In the genomic region with DNA sequence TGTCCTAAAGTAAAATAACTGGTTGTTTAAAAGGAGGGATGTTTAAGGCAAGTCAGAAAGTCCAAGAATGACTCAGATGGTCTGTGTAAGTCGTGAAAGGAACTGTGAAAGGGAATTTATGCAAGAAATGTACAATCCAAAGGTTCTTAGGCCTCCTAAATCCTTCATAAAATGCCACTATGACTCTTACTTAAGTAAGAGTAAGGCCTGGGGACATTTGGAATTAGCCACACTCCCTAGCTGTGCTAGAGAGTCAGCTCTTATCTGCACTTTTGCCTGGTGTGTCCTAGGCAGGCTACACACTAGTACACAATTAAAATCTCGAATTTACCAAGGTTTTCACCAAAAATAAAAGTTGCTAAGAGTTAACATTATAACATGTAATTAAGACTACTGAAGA, we compare ENCODE assay signal across 18 cellular contexts.
"Had no signal": no experiment of that assay in that cellular context is flagged by ENCODE, and none has a peak within 500 bp of the region (broad histone marks: within the 10 kb centered on the region; RNA-seq: fewer than 3 reads in every experiment).

No MANE protein-coding gene starts in this region.

- H3K27me3 ChIP-seq: esophagus muscularis mucosa, gastroesophageal sphincter, heart left ventricle, left lung had no signal

- H3K27me3 Mint-ChIP-seq: naive B cell had no signal

- H3K4me1 ChIP-seq: esophagus muscularis mucosa, gastroesophageal sphincter, heart left ventricle, left lung, lower lobe of right lung had no signal

- H3K4me1 Mint-ChIP-seq: mesothelial cell of epicardium, naive B cell had no signal

- H3K36me3 Mint-ChIP-seq: mesothelial cell of epicardium, naive B cell had no signal

- DNase-seq: dermis blood vessel endothelial cell; dorsolateral prefrontal cortex; effector CD4-positive, alpha-beta T cell; effector memory CD4-positive, alpha-beta T cell; foreskin fibroblast; heart left ventricle; hippocampal formation; left cardiac atrium; left lung; left ventricle myocardium superior; lower lobe of right lung; mesenchymal stem cell; mucosa of descending colon; naive B cell had no signal

- H3K4me3 Mint-ChIP-seq: mesothelial cell of epicardium, naive B cell had no signal

- H3K27ac ChIP-seq: coronary artery, dorsolateral prefrontal cortex, esophagus muscularis mucosa, gastroesophageal sphincter, heart left ventricle, left lung, lower lobe of right lung had no signal

- ATAC-seq: gastroesophageal sphincter, heart left ventricle, left cardiac atrium, left lung, left ventricle myocardium superior, lower lobe of right lung, mucosa of descending colon had no signal

- H3K9me3 Mint-ChIP-seq: mesothelial cell of epicardium had no signal

- H3K4me3 ChIP-seq: coronary artery, dorsolateral prefrontal cortex, esophagus muscularis mucosa, gastroesophageal sphincter, heart left ventricle, left lung, lower lobe of right lung, mucosa of descending colon had no signal

- H3K27ac Mint-ChIP-seq: mesothelial cell of epicardium, naive B cell had no signal

- H3K36me3 ChIP-seq: esophagus muscularis mucosa, gastroesophageal sphincter, heart left ventricle, left lung, lower lobe of right lung had no signal

- H3K9me3 ChIP-seq: esophagus muscularis mucosa, gastroesophageal sphincter, heart left ventricle, left lung, lower lobe of right lung, mucosa of descending colon had no signal
